Comparison of ENCODE assay signal across 10 cellular contexts in the genomic region with DNA sequence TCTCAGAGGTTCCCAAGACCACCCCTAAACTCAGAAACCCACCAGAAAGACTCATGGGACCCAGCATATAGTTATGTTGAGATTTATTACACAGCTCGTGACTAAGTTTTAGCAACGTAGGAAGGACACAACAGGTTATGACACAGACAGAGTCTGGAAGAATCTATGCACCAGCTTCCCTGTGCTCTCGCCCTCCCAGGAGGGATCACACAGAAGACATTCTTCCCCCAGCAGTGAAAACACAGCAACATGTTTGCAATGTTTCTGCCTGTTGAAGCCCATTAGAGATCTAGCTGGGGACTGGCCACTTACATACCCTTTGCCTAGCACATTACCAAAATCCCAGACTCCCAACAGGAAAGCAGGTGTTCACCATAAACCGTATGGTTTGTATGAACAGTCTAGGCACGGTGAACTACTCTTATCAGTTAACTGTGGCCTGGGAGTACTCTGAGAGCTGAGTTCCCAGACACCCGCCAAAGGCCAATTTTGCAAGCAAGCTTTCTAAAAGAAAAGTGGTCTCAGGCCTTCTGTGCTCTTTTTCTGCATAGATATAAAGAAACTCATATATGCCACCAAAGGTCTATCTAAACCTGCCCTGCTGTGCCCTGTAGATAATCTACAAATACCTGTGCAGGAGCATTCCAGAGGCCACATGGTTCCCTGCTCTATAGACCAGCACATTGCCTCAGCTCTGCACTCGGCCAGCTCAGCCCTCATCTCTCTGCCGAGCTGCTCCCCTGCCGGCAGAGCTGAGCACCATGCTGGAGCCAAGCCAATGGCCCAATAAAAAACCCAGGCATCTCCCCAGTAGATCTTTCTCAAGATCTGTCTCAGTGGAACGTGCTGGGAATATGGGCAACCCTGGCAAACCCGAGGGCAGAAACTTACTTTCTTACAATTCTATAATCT.
DNase-seq lines count a peak whose midpoint lies in the region; ATAC-seq and TF ChIP-seq lines count a peak whose summit lies in the region.
"Had no signal": no experiment of that assay in that cellular context is flagged by ENCODE, and none has a peak within 500 bp of the region (broad histone marks: within the 10 kb centered on the region; RNA-seq: fewer than 3 reads in every experiment).

No MANE protein-coding gene starts in this region.

- peak; percentile 27 for DNase-seq in DMS 273 treated with DMSO at 0.1 percent for 48 hours (lab: John Stamatoyannopoulos, UW)
- DNase-seq in SK-MEL-5 (ENCODE audit: low read depth, low spot score) = peak; percentile 25
- DNase-seq in foreskin keratinocyte = no peak
- DNase-seq in putamen (ENCODE audit: low spot score) = peak; percentile 37
- no peak for DNase-seq in GOT3 (lab: John Stamatoyannopoulos, UW)
- DNase-seq in KG1 (lab: John Stamatoyannopoulos, UW) = no peak
- no peak for DNase-seq in central memory CD4-positive, alpha-beta T cell
- DNase-seq: NCI-H187 treated with DMSO at 0.1 percent for 48 hours, T-helper 2 cell had no signal

- no peaks in the 10 kb centered on the region for H3K4me1 ChIP-seq in foreskin keratinocyte

- ATAC-seq in foreskin keratinocyte (peak; percentile 41), GM21786 (IDR thresholded peaks at IDR 0.05; ENCODE audit: unreplicated experiment) (no peak)

- H3K27me3 ChIP-seq in foreskin keratinocyte = no peaks in the 10 kb centered on the region

- no peak overlapping the region for H3K27ac ChIP-seq in foreskin keratinocyte

- peak; percentile 21 for TF ChIP-seq CTCF in foreskin keratinocyte (conservative IDR thresholded peaks at IDR 0.05)

- in situ Hi-C loops in SK-MEL-5 (cut with HindIII; ENCODE audit: low pct_unique_long_range_greater_than_20kb, low sequenced_read_pairs) = no loop called here

Comparison
In these comparisons a context has a peak if more than half of its experiments do, and no peak if none do; other contexts are left out.
1. DNase-seq: peak in DMS 273 treated with DMSO at 0.1 percent for 48 hours (single experiment), SK-MEL-5 (single experiment) and putamen (single experiment); none in foreskin keratinocyte (0 of 2), GOT3 (single experiment), KG1 (single experiment) and central memory CD4-positive, alpha-beta T cell (single experiment).